In genomic region chr11:112087212-112087611, GRCh38 we compare ENCODE assay signal across 7 cellular contexts. TPM values are rescaled to one million over a fixed set of nuclear protein-coding genes. Genes with fewer than 3 reads are reported as not detected.
DNase-seq lines count a peak whose midpoint lies in the region; ATAC-seq and TF ChIP-seq lines count a peak whose summit lies in the region.

No MANE protein-coding gene starts in this region.

- peaks cover 86% of the 10 kb centered on the region for H3K36me3 Mint-ChIP-seq in activated CD4-positive, alpha-beta memory T cell treated with anti-CD3 and anti-CD28 coated beads, Interleukin-2, amount 10 ng/mL, durations not matched to agents 7 days and 5 days (ENCODE audit: low read depth)
- H3K36me3 Mint-ChIP-seq in stimulated activated effector memory CD8-positive, alpha-beta T cell treated with anti-CD3 and anti-CD28 coated beads, Interleukin-12 subunit alpha, Interleukin-12 subunit beta, amount 100 ng/mL, for 72 hours: peaks cover 98% of the 10 kb centered on the region

- peak overlapping the region; percentile 87 to 90 for H3K4me3 ChIP-seq in right atrium auricular region

- peaks cover 76% of the 10 kb centered on the region for H3K36me3 ChIP-seq in right atrium auricular region

- no peaks in the 10 kb centered on the region for H3K27me3 ChIP-seq in right atrium auricular region

- H3K4me1 ChIP-seq in right atrium auricular region: peaks cover 0 to 35% of the 10 kb centered on the region in 2 donors

- H3K4me1 Mint-ChIP-seq in activated CD4-positive, alpha-beta memory T cell treated with anti-CD3 and anti-CD28 coated beads, Interleukin-2, amount 10 ng/mL, durations not matched to agents 7 days and 5 days: peaks cover 69% of the 10 kb centered on the region
- H3K4me1 Mint-ChIP-seq in stimulated activated effector memory CD8-positive, alpha-beta T cell treated with anti-CD3 and anti-CD28 coated beads, Interleukin-12 subunit alpha, Interleukin-12 subunit beta, amount 100 ng/mL, for 72 hours: peaks cover 65% of the 10 kb centered on the region

- CTCF ChIA-PET in activated CD4-positive, alpha-beta memory T cell treated with anti-CD3 and anti-CD28 coated beads, Interleukin-2, amount 10 ng/mL, durations not matched to agents 7 days and 5 days (lab: Charles Lee): interaction anchor here (1.5 kb wide), 1 partner anchor 155 kb away, joined by 7 read pairs; no protein-coding TSS in a partner anchor

- no peaks in the 10 kb centered on the region for H3K9me3 ChIP-seq in right atrium auricular region

- peak; percentile 7 for ATAC-seq in HG02642 (IDR thresholded peaks at IDR 0.05; ENCODE audit: poor library complexity, unreplicated experiment)
- no peak for ATAC-seq in stimulated activated effector memory CD8-positive, alpha-beta T cell treated with anti-CD3 and anti-CD28 coated beads, Interleukin-12 subunit alpha, Interleukin-12 subunit beta, amount 100 ng/mL, for 72 hours
- no peak for ATAC-seq in GM21360 (IDR thresholded peaks at IDR 0.05; ENCODE audit: unreplicated experiment)

- peak overlapping the region; percentile 96 for H3K27ac Mint-ChIP-seq in activated CD4-positive, alpha-beta memory T cell treated with anti-CD3 and anti-CD28 coated beads, Interleukin-2, amount 10 ng/mL, durations not matched to agents 7 days and 5 days
- peak overlapping the region; percentile 99 for H3K27ac Mint-ChIP-seq in stimulated activated effector memory CD8-positive, alpha-beta T cell treated with anti-CD3 and anti-CD28 coated beads, Interleukin-12 subunit alpha, Interleukin-12 subunit beta, amount 100 ng/mL, for 72 hours

- H3K9me3 Mint-ChIP-seq in activated CD4-positive, alpha-beta memory T cell treated with anti-CD3 and anti-CD28 coated beads, Interleukin-2, amount 10 ng/mL, durations not matched to agents 7 days and 5 days: no peaks in the 10 kb centered on the region
- H3K9me3 Mint-ChIP-seq in stimulated activated effector memory CD8-positive, alpha-beta T cell treated with anti-CD3 and anti-CD28 coated beads, Interleukin-12 subunit alpha, Interleukin-12 subunit beta, amount 100 ng/mL, for 72 hours: no peaks in the 10 kb centered on the region

- peak overlapping the region; percentile 74 to 84 for H3K27ac ChIP-seq in right atrium auricular region

- DNase-seq in activated CD4-positive, alpha-beta memory T cell treated with anti-CD3 and anti-CD28 coated beads, Interleukin-2, amount 10 ng/mL, durations not matched to agents 7 days and 5 days: no peak
- DNase-seq in right atrium auricular region (ENCODE audit: low spot score) (no peak), NCI-H1436 (lab: John Stamatoyannopoulos, UW) (no peak), NCI-H1417 (lab: John Stamatoyannopoulos, UW) (no peak)
- DNase-seq in stimulated activated effector memory CD8-positive, alpha-beta T cell treated with anti-CD3 and anti-CD28 coated beads, Interleukin-12 subunit alpha, Interleukin-12 subunit beta, amount 100 ng/mL, for 72 hours (ENCODE audit: low spot score in 2 of 2): no peak

- H3K27me3 Mint-ChIP-seq in activated CD4-positive, alpha-beta memory T cell treated with anti-CD3 and anti-CD28 coated beads, Interleukin-2, amount 10 ng/mL, durations not matched to agents 7 days and 5 days: no peaks in the 10 kb centered on the region

- no peak for TF ChIP-seq CTCF in right atrium auricular region (IDR thresholded peaks at IDR 0.05)

- H3K4me3 Mint-ChIP-seq in activated CD4-positive, alpha-beta memory T cell treated with anti-CD3 and anti-CD28 coated beads, Interleukin-2, amount 10 ng/mL, durations not matched to agents 7 days and 5 days: peak overlapping the region; percentile 100
- peak overlapping the region; percentile 99 for H3K4me3 Mint-ChIP-seq in stimulated activated effector memory CD8-positive, alpha-beta T cell treated with anti-CD3 and anti-CD28 coated beads, Interleukin-12 subunit alpha, Interleukin-12 subunit beta, amount 100 ng/mL, for 72 hours

- POLR2A ChIA-PET in activated CD4-positive, alpha-beta memory T cell treated with anti-CD3 and anti-CD28 coated beads, Interleukin-2, amount 10 ng/mL, durations not matched to agents 7 days and 5 days (lab: Charles Lee): interaction anchor here (0.6 to 3.2 kb wide), 9 partner anchors 11 to 320 kb away, joined by 3 to 30 read pairs (median 3); partner anchors contain the start of genes NKAPD1 and PIH1D2

RNA-seq across cellular contexts. Expression of gene SDHD, which starts 0.5 kb away (rescaled TPM):
- 10 to 100 TPM; 76.7 to 78.5 TPM for total RNA-seq in activated CD4-positive, alpha-beta memory T cell treated with anti-CD3 and anti-CD28 coated beads, Interleukin-2, amount 10 ng/mL, durations not matched to agents 7 days and 5 days
- 100 to 1,000 TPM; 113 to 166 TPM for total RNA-seq in right atrium auricular region

RNA-seq across cellular contexts. Expression of gene TIMM8B, which starts 0.7 kb away (rescaled TPM):
- 10 to 100 TPM; 38.9 to 40.0 TPM for total RNA-seq in activated CD4-positive, alpha-beta memory T cell treated with anti-CD3 and anti-CD28 coated beads, Interleukin-2, amount 10 ng/mL, durations not matched to agents 7 days and 5 days
- 10 to 100 TPM; 54.3 to 61.4 TPM for total RNA-seq in right atrium auricular region

RNA-seq across cellular contexts. Expression of gene NKAPD1, which starts 13.1 kb away (rescaled TPM):
- 10 to 100 TPM; 21.2 to 23.9 TPM for total RNA-seq in activated CD4-positive, alpha-beta memory T cell treated with anti-CD3 and anti-CD28 coated beads, Interleukin-2, amount 10 ng/mL, durations not matched to agents 7 days and 5 days
- 1 to 10 TPM; 4.4 to 7.0 TPM for total RNA-seq in right atrium auricular region

RNA-seq across cellular contexts. Expression of gene PIH1D2, which starts 13.4 kb away (rescaled TPM):
- total RNA-seq in activated CD4-positive, alpha-beta memory T cell treated with anti-CD3 and anti-CD28 coated beads, Interleukin-2, amount 10 ng/mL, durations not matched to agents 7 days and 5 days: under 1 TPM in 1 of 2 experiments, not detected in 1; 0.18 TPM
- 1 to 10 TPM; 1.2 to 1.7 TPM for total RNA-seq in right atrium auricular region
